Comparison of ENCODE assay signal across 1 cellular context in the genomic region with DNA sequence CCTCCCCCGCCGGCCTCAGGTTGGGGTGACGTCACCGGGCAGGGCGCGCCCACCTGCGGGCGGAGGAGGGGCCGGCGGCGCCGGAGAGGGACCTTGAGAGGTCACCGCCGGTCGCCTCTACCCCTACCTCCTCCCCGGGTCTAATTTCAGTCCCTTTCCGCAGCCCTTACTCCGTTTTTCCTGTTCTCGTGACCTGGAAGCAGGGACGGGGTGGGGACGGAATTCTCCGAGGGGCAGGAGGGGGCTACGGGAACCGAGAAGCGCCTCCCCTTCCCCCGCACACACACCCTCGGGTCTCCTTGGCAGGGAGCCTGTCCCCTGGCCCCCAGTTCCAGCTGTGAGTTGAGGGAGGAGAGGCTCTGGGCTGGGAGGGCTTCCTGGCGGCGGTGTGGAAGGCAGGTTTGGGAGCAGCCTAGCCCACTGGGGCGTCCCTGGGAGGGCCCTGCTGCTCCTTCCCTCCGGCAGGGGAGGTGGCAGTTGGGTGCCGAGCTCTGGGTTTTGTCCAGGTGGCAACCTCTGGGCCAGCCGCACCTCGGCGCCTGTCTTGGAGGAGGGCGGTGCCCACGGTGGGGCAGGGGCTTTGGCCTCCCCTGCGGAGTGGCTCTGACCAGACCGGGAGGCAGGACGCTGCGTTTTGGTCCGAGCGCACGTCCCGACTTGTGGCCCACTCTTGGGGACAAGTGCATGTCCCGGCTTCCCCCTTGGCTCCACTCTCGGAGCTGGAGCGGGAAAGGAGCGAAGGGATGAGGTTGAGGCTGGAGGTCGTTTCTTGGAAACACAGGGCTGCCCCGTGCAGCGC.
A peak's percentile ranks its signal among the peaks of the same experiment; 100 is the strongest.
TF ChIP-seq lines count a peak whose summit lies in the region.

No MANE protein-coding gene starts in this region.

TF ChIP-seq in HEK293, 187 proteins besides CTCF, POLR2A, EP300 and RAD21 (continued from another document):
- TF ChIP-seq ZNF140 (tag by site-specific recombination; IDR thresholded peaks at IDR 0.05) (no peak), ZNF747 (tag by site-specific recombination; IDR thresholded peaks at IDR 0.05) (no peak), ZNF335 (tag by site-specific recombination; conservative IDR thresholded peaks at IDR 0.05) (peak; percentile 70), ZNF600 (tag by site-specific recombination; IDR thresholded peaks at IDR 0.05) (peak; percentile 81), ZNF354C (tag by site-specific recombination; IDR thresholded peaks at IDR 0.05; ENCODE audit: borderline replicate concordance, low read depth) (no peak), EGR2 (tag by site-specific recombination; IDR thresholded peaks at IDR 0.05; ENCODE audit: low read depth) (peak; percentile 77), BCL11A (tag by site-specific recombination; IDR thresholded peaks at IDR 0.05; ENCODE audit: low read depth) (peak; percentile 34; the same call in 1 of the 2 replicates), ZNF341 (tag by site-specific recombination; IDR thresholded peaks at IDR 0.05; ENCODE audit: low read depth) (peak; percentile 56), ZNF132 (tag by site-specific recombination; IDR thresholded peaks at IDR 0.05; ENCODE audit: borderline replicate concordance) (no peak), GLI4 (tag by site-specific recombination; IDR thresholded peaks at IDR 0.05) (no peak), ZNF23 (tag by site-specific recombination; IDR thresholded peaks at IDR 0.05; ENCODE audit: borderline replicate concordance) (no peak), ZNF76 (tag by site-specific recombination; IDR thresholded peaks at IDR 0.05; ENCODE audit: borderline replicate concordance, low read depth) (no peak), ZNF202 (tag by site-specific recombination; IDR thresholded peaks at IDR 0.05; ENCODE audit: borderline replicate concordance) (no peak), FEZF1 (tag by site-specific recombination; IDR thresholded peaks at IDR 0.05) (no peak), ZNF10 (tag by site-specific recombination; IDR thresholded peaks at IDR 0.05) (no peak), ZNF169 (tag by site-specific recombination; IDR thresholded peaks at IDR 0.05) (no peak), ZBTB21 (tag by site-specific recombination; IDR thresholded peaks at IDR 0.05) (peak; percentile 21; the same call in 1 of the 2 replicates), ZSCAN23 (tag by site-specific recombination; IDR thresholded peaks at IDR 0.05) (no peak), KLF10 (tag by site-specific recombination; IDR thresholded peaks at IDR 0.05) (peak; percentile 72)
- TF ChIP-seq, protein P1, sequence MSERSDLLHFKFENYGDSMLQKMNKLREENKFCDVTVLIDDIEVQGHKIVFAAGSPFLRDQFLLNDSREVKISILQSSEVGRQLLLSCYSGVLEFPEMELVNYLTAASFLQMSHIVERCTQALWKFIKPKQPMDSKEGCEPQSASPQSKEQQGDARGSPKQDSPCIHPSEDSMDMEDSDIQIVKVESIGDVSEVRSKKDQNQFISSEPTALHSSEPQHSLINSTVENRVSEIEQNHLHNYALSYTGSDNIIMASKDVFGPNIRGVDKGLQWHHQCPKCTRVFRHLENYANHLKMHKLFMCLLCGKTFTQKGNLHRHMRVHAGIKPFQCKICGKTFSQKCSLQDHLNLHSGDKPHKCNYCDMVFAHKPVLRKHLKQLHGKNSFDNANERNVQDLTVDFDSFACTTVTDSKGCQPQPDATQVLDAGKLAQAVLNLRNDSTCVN (tag by site-specific recombination; optimal IDR thresholded peaks at IDR 0.05) = peak; percentile 36
- TF ChIP-seq, protein P2, sequence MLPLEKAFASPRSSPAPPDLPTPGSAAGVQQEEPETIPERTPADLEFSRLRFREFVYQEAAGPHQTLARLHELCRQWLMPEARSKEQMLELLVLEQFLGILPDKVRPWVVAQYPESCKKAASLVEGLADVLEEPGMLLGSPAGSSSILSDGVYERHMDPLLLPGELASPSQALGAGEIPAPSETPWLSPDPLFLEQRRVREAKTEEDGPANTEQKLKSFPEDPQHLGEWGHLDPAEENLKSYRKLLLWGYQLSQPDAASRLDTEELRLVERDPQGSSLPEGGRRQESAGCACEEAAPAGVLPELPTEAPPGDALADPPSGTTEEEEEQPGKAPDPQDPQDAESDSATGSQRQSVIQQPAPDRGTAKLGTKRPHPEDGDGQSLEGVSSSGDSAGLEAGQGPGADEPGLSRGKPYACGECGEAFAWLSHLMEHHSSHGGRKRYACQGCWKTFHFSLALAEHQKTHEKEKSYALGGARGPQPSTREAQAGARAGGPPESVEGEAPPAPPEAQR (tag by site-specific recombination; IDR thresholded peaks at IDR 0.05) = no peak
- TF ChIP-seq, protein P3, sequence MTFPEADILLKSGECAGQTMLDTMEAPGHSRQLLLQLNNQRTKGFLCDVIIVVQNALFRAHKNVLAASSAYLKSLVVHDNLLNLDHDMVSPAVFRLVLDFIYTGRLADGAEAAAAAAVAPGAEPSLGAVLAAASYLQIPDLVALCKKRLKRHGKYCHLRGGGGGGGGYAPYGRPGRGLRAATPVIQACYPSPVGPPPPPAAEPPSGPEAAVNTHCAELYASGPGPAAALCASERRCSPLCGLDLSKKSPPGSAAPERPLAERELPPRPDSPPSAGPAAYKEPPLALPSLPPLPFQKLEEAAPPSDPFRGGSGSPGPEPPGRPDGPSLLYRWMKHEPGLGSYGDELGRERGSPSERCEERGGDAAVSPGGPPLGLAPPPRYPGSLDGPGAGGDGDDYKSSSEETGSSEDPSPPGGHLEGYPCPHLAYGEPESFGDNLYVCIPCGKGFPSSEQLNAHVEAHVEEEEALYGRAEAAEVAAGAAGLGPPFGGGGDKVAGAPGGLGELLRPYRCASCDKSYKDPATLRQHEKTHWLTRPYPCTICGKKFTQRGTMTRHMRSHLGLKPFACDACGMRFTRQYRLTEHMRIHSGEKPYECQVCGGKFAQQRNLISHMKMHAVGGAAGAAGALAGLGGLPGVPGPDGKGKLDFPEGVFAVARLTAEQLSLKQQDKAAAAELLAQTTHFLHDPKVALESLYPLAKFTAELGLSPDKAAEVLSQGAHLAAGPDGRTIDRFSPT (tag by site-specific recombination; IDR thresholded peaks at IDR 0.05) = peak; percentile 58; the same call in 1 of the 2 replicates
- TF ChIP-seq, protein P4, sequence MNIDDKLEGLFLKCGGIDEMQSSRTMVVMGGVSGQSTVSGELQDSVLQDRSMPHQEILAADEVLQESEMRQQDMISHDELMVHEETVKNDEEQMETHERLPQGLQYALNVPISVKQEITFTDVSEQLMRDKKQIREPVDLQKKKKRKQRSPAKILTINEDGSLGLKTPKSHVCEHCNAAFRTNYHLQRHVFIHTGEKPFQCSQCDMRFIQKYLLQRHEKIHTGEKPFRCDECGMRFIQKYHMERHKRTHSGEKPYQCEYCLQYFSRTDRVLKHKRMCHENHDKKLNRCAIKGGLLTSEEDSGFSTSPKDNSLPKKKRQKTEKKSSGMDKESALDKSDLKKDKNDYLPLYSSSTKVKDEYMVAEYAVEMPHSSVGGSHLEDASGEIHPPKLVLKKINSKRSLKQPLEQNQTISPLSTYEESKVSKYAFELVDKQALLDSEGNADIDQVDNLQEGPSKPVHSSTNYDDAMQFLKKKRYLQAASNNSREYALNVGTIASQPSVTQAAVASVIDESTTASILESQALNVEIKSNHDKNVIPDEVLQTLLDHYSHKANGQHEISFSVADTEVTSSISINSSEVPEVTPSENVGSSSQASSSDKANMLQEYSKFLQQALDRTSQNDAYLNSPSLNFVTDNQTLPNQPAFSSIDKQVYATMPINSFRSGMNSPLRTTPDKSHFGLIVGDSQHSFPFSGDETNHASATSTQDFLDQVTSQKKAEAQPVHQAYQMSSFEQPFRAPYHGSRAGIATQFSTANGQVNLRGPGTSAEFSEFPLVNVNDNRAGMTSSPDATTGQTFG (tag by site-specific recombination; IDR thresholded peaks at IDR 0.05; ENCODE audit: borderline replicate concordance) = no peak
